Comparison of ENCODE assay signal across 1 cellular context in genomic region chr10:119221666-119222065, GRCh38.
TF ChIP-seq lines count a peak whose summit lies in the region.

No MANE protein-coding gene starts in this region.

TF ChIP-seq in GM12878, 131 proteins besides CTCF, POLR2A, EP300 and RAD21:
- TF ChIP-seq MEF2B (IDR thresholded peaks at IDR 0.05; ENCODE audit: partially characterized antibody, poor library complexity, severe bottlenecking) (peak; percentile 67), PBX3 (IDR thresholded peaks at IDR 0.05; ENCODE audit: insufficient replicate concordance, low read depth, low read length) (no peak)
